1 cellular context compared by ENCODE assay signal in the genomic region with DNA sequence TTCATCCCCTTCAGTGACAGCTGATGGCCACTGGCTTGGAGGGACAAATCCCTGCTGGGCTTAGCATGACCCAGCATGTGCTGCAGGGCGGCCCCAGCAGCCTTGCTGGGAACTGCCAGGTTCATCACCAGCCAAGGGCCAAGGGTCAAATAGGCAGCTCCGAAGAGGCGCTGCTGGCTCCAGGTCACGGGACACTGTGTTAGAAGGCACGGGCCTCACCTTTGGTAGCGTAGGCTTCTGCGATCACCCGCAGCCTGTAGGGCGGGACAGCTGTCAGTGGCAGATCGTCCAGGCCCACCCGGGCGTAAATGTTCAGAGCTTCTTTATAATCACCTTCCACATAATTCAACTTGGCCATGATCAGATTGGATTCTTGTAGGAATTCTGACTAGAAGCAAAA.
TF ChIP-seq lines count a peak whose summit lies in the region.

No MANE protein-coding gene starts in this region.

TF ChIP-seq in HepG2, 621 proteins besides CTCF, POLR2A, EP300 and RAD21:
- 0 out of 2 replicates have a peak, but pooled peaks have one; percentile 7 for TF ChIP-seq NFRKB (IDR thresholded peaks at IDR 0.05)
- no peak for TF ChIP-seq ZFP1 (CRISPR knock-in tag; IDR thresholded peaks at IDR 0.05)
